ENCODE assay signal across 20 cellular contexts in the genomic region with DNA sequence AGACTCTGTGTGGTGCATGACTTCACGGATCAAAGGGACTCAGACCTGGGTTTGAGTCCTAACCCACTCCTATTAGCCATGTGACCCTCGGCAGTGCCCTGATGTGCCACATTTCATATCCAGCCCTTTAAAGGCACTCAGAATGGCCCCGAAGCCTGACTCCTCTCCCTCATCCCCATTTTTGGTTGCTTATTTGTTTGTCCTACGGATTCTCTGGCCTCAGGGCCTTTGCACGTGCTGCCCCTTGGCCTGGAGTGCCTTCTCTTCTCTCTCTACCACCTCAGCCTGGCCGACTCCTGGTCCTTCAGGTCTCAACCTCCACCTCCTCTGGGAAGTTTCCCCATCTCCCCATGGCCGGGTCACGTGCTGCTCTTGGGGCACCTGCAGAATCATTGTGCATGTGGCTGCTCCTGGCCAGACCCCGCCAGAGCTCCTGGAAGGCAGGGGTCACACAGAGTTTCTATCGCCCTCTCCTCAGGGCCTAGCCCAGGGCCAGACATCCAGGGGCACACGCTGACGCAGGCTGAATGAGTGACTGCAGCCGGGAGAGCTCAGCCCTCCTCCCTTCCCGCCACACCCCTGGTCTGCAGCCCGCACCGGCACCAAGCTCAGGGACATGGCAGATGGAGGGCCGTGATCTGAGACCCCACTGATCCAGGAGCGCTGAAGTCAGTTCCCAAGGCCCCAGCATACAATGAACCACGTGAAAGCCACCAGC. TPM values are rescaled to one million over a fixed set of nuclear protein-coding genes. Genes with fewer than 3 reads are reported as not detected.
DNase-seq lines count a peak whose midpoint lies in the region; ATAC-seq and TF ChIP-seq lines count a peak whose summit lies in the region.
"Had no signal": no experiment of that assay in that cellular context is flagged by ENCODE, and none has a peak within 500 bp of the region (broad histone marks: within the 10 kb centered on the region; RNA-seq: fewer than 3 reads in every experiment).

No MANE protein-coding gene starts in this region.

- H2AK5ac ChIP-seq in neuronal stem cell (ENCODE audit: low read depth, low read length), result peak overlapping the region; percentile 70

- intact Hi-C loops in right cardiac atrium (cut with DNase I), result loop anchor here in 1 of 4 donors (10.0 kb wide), 1 partner anchor 59 kb away; no protein-coding TSS in a partner anchor
- intact Hi-C loops in left ventricle myocardium superior (cut with micrococcal nuclease), result no loop called here
- intact Hi-C loops in Caco-2 (cut with micrococcal nuclease; ENCODE audit: unreplicated experiment), result no loop called here

- H2BK5ac ChIP-seq in neuronal stem cell (ENCODE audit: low read length), result no peak overlapping the region

- DNase-seq in right cardiac atrium (peak in 2 of 3 donors; percentile 59 to 65), left ventricle myocardium superior (no peak), ecto neural progenitor cell (ENCODE audit: low spot score) (peak; percentile 40), neuronal stem cell (ENCODE audit: low spot score) (no peak), GM19238 (ENCODE audit: insufficient read length, low spot score) (no peak), GF-D8 (lab: John Stamatoyannopoulos, UW) (no peak), Caco-2 (no peak)
- DNase-seq: C1 segment of cervical spinal cord; CD8-positive, alpha-beta memory T cell; H7; MM.1S; NCI-H1092 treated with DMSO at 0.1 percent for 48 hours; NCI-H2081; NCI-H446 treated with DMSO at 0.1 percent for 48 hours; OCI-M1; SIG-M5 had no signal

- no peak overlapping the region for H3K4ac ChIP-seq in neuronal stem cell (ENCODE audit: low read length)

- H3K36me3 ChIP-seq in neuronal stem cell (replicated peaks in 1 of 2; ENCODE audit: control insufficient read depth in 2 of 2, insufficient read depth in 2 of 2, low read length in 2 of 2) (no peaks in the 10 kb centered on the region), Caco-2 (ENCODE audit: control insufficient read depth, insufficient read depth, low read length) (no peaks in the 10 kb centered on the region)

- peak overlapping the region; percentile 21 for H4K8ac ChIP-seq in neuronal stem cell (ENCODE audit: low read depth, low read length)

- peak overlapping the region; percentile 63 for H3K18ac ChIP-seq in neuronal stem cell (ENCODE audit: low read length)

- H3K4me3 ChIP-seq in right cardiac atrium (ENCODE audit: low read length), result no peak overlapping the region
- H3K4me3 ChIP-seq in neuronal stem cell (ENCODE audit: low read length in 2 of 2), result no peak overlapping the region
- no peak overlapping the region for H3K4me3 ChIP-seq in Caco-2 (ENCODE audit: low read depth, low read length)

- peak overlapping the region; percentile 17 for H3K23ac ChIP-seq in neuronal stem cell (ENCODE audit: low read depth, low read length, poor library complexity)

- H3K9ac ChIP-seq in neuronal stem cell (ENCODE audit: low read depth, low read length, poor library complexity), result no peak overlapping the region

- H3K9me3 ChIP-seq in right cardiac atrium (ENCODE audit: control insufficient read depth, low read length), result no peaks in the 10 kb centered on the region
- peaks cover 0 to 2% of the 10 kb centered on the region in 2 donors for H3K9me3 ChIP-seq in neuronal stem cell (replicated peaks in 1 of 2; ENCODE audit: control insufficient read depth in 2 of 2, insufficient read depth in 1 of 2, low read depth in 1 of 2, low read length in 2 of 2)
- no peaks in the 10 kb centered on the region for H3K9me3 ChIP-seq in Caco-2

- no peak overlapping the region for H3K27ac Mint-ChIP-seq in Caco-2 (ENCODE audit: unreplicated experiment)
- H3K27ac Mint-ChIP-seq: CD8-positive, alpha-beta memory T cell; IgD-negative memory B cell had no signal

- no peaks in the 10 kb centered on the region for H3K27me3 Mint-ChIP-seq in Caco-2 (ENCODE audit: insufficient read depth, unreplicated experiment)

- H3K4me2 ChIP-seq in neuronal stem cell (ENCODE audit: insufficient read depth, low read length, poor library complexity, severe bottlenecking), result no peak overlapping the region

- no peak overlapping the region for H3K14ac ChIP-seq in neuronal stem cell (ENCODE audit: low read length)

- POLR2A ChIA-PET in Caco-2 (lab: Charles Lee), result no interaction called here

- peak overlapping the region; percentile 61 for H2BK120ac ChIP-seq in neuronal stem cell (ENCODE audit: low read depth, low read length)

- H3K4me1 Mint-ChIP-seq in Caco-2 (ENCODE audit: low read depth, unreplicated experiment), result peaks cover 16% of the 10 kb centered on the region

- TF ChIP-seq CTCF in Caco-2 (IDR thresholded peaks at IDR 0.05; ENCODE audit: insufficient read depth in 1 of 2, low read depth in 1 of 2, low read length in 1 of 2, severe bottlenecking in 1 of 2, unreplicated experiment in 1 of 2), result no peak

- no peak overlapping the region for H3K4me3 Mint-ChIP-seq in Caco-2 (ENCODE audit: unreplicated experiment)
- H3K4me3 Mint-ChIP-seq: CD8-positive, alpha-beta memory T cell; IgD-negative memory B cell had no signal

- peak overlapping the region; percentile 65 for H2BK12ac ChIP-seq in neuronal stem cell (ENCODE audit: low read length)

- 85% methylated on average over 19 of the region's 19 CpGs for WGBS in right cardiac atrium
- WGBS in neuronal stem cell (ENCODE audit: extremely low coverage in 2 of 2, insufficient read length in 2 of 2, insufficient replicate concordance in 1 of 2), 2 donors, result no CpG with 5 or more reads among the region's 19 CpGs

- H4K91ac ChIP-seq in neuronal stem cell (ENCODE audit: low read depth, low read length, poor library complexity), result peak overlapping the region; percentile 73

- H2AFZ ChIP-seq in neuronal stem cell (ENCODE audit: low read length), result no peak overlapping the region

- H3K27me3 ChIP-seq in right cardiac atrium (ENCODE audit: control insufficient read depth, insufficient read depth), result no peaks in the 10 kb centered on the region
- no peaks in the 10 kb centered on the region for H3K27me3 ChIP-seq in neuronal stem cell (ENCODE audit: control insufficient read depth in 3 of 3, insufficient read depth in 3 of 3, low read depth in 1 of 3, low read length in 3 of 3)
- H3K27me3 ChIP-seq in Caco-2 (replicated peaks; ENCODE audit: control insufficient read depth, insufficient read depth, low read length), result no peaks in the 10 kb centered on the region

- peaks cover 7% of the 10 kb centered on the region for H3K36me3 Mint-ChIP-seq in Caco-2 (ENCODE audit: insufficient read depth, unreplicated experiment)
- H3K36me3 Mint-ChIP-seq: CD8-positive, alpha-beta memory T cell; IgD-negative memory B cell had no signal

- no peaks in the 10 kb centered on the region for H3K9me3 Mint-ChIP-seq in Caco-2 (ENCODE audit: unreplicated experiment)
- H3K9me3 Mint-ChIP-seq: CD8-positive, alpha-beta memory T cell; IgD-negative memory B cell had no signal

- H3K27ac ChIP-seq in right cardiac atrium (ENCODE audit: low read length), result no peak overlapping the region
- no peak overlapping the region for H3K27ac ChIP-seq in neuronal stem cell (replicated peaks; ENCODE audit: low read length)
- H3K27ac ChIP-seq: HL-60 had no signal

- ATAC-seq in right cardiac atrium (peak in 1 of 2 donors; percentile 30), left ventricle myocardium superior (no peak)

- no TSS peak for BruUV-seq in Caco-2 (replicated peaks; lab: Mats Ljungman, UMichigan)

- peak overlapping the region; percentile 13 for H2BK15ac ChIP-seq in neuronal stem cell (ENCODE audit: low read length)

- CTCF ChIA-PET in Caco-2 (lab: Charles Lee), result no interaction called here

- no peaks in the 10 kb centered on the region for H3K79me1 ChIP-seq in neuronal stem cell (ENCODE audit: low read depth, low read length)

- H3K4me1 ChIP-seq in right cardiac atrium (ENCODE audit: control insufficient read depth, insufficient read depth, low read length) (peaks cover 15% of the 10 kb centered on the region), neuronal stem cell (ENCODE audit: control insufficient read depth in 2 of 2, insufficient read depth in 1 of 2, low read depth in 1 of 2, low read length in 2 of 2) (peaks cover 3 to 34% of the 10 kb centered on the region in 2 donors), Caco-2 (peaks cover 4% of the 10 kb centered on the region; the same call in 1 of the 2 replicates)

RNA-seq across cellular contexts. Expression of a gene that starts 22.0 kb away (rescaled TPM):
- total RNA-seq in right cardiac atrium (not detected), left ventricle myocardium superior (not detected), Caco-2 (2022) (not detected in 2 replicates)
- polyA plus RNA-seq in right cardiac atrium, result 0.09 TPM
- polyA plus RNA-seq in neuronal stem cell (2013, experiment 1 of 2), result 0.45 TPM
- polyA plus RNA-seq in neuronal stem cell (2013, experiment 2 of 2), result 0.51 TPM
- total RNA-seq: CD8-positive, alpha-beta memory T cell; H7; HT1080; LHCN-M2 had no signal
- polyA plus RNA-seq: CD8-positive, alpha-beta memory T cell; IgD-negative memory B cell had no signal

Comparison
In these comparisons a context has a peak if more than half of its experiments do, and no peak if none do; other contexts are left out.
1. DNase-seq: peak in right cardiac atrium (2 of 3) and ecto neural progenitor cell (single experiment); none in left ventricle myocardium superior (single experiment), neuronal stem cell (single experiment), GM19238 (single experiment), GF-D8 (single experiment) and Caco-2 (0 of 2).